ENCODE assay signal across 1 cellular context in genomic region chr19:5447700-5448311, GRCh38.
A peak's percentile ranks its signal among the peaks of the same experiment; 100 is the strongest.
TF ChIP-seq lines count a peak whose summit lies in the region.

No MANE protein-coding gene starts in this region.

TF ChIP-seq in K562, 482 proteins besides CTCF, POLR2A, EP300 and RAD21 (continued from another document and continues in another):
- no peak for TF ChIP-seq MLLT1 (IDR thresholded peaks at IDR 0.05)
- no peak for TF ChIP-seq ZNF57 (CRISPR knock-in tag; IDR thresholded peaks at IDR 0.05)
- no peak for TF ChIP-seq IFI16 (CRISPR knock-in tag; IDR thresholded peaks at IDR 0.05)
- no peak for TF ChIP-seq NELFE (IDR thresholded peaks at IDR 0.05; ENCODE audit: insufficient read depth, insufficient read length)
- TF ChIP-seq ZNF436 (CRISPR knock-in tag; IDR thresholded peaks at IDR 0.05): no peak
- no peak for TF ChIP-seq ZNF121 (CRISPR knock-in tag; conservative IDR thresholded peaks at IDR 0.05)
- TF ChIP-seq CHD1 (IDR thresholded peaks at IDR 0.05; ENCODE audit: low read length): no peak
- TF ChIP-seq NFIX (CRISPR knock-in tag; IDR thresholded peaks at IDR 0.05; ENCODE audit: low read depth): no peak
- TF ChIP-seq ATF7 (IDR thresholded peaks at IDR 0.05): no peak
- TF ChIP-seq ZNF655 (CRISPR knock-in tag; IDR thresholded peaks at IDR 0.05): no peak
- TF ChIP-seq E2F1 (CRISPR knock-in tag; IDR thresholded peaks at IDR 0.05): no peak
- TF ChIP-seq ZNF518B (CRISPR knock-in tag; IDR thresholded peaks at IDR 0.05): no peak
- no peak for TF ChIP-seq ARID3A (IDR thresholded peaks at IDR 0.05; ENCODE audit: borderline replicate concordance, low read depth, low read length)
- TF ChIP-seq MBD1 (CRISPR knock-in tag; IDR thresholded peaks at IDR 0.05): no peak
- no peak for TF ChIP-seq ZNF239 (CRISPR knock-in tag; IDR thresholded peaks at IDR 0.05)
- TF ChIP-seq NCOR1 (IDR thresholded peaks at IDR 0.05): no peak
- TF ChIP-seq PHF20 (IDR thresholded peaks at IDR 0.05; ENCODE audit: partially characterized antibody): no peak
- TF ChIP-seq HLTF (IDR thresholded peaks at IDR 0.05): no peak
- no peak for TF ChIP-seq ZNF232 (CRISPR knock-in tag; IDR thresholded peaks at IDR 0.05)
- peak; percentile 41 for TF ChIP-seq RBM25 (IDR thresholded peaks at IDR 0.05; ENCODE audit: low read depth, low read length, severe bottlenecking)
- no peak for TF ChIP-seq ELF4 (CRISPR knock-in tag; IDR thresholded peaks at IDR 0.05)
- TF ChIP-seq ARID1B (IDR thresholded peaks at IDR 0.05): no peak
- no peak for TF ChIP-seq ZNF282 (CRISPR knock-in tag; IDR thresholded peaks at IDR 0.05)
- no peak for TF ChIP-seq ARHGAP35 (IDR thresholded peaks at IDR 0.05; ENCODE audit: partially characterized antibody)
- TF ChIP-seq MTF1 (CRISPR knock-in tag; IDR thresholded peaks at IDR 0.05; ENCODE audit: borderline replicate concordance): no peak
- TF ChIP-seq CEBPG (CRISPR knock-in tag; IDR thresholded peaks at IDR 0.05): no peak
- TF ChIP-seq CEBPG (tag; conservative IDR thresholded peaks at IDR 0.05 in 1 of 2, IDR thresholded peaks at IDR 0.05 in 1 of 2): no peak
- no peak for TF ChIP-seq SUPT5H (IDR thresholded peaks at IDR 0.05)
- TF ChIP-seq ZFP36 (IDR thresholded peaks at IDR 0.05; ENCODE audit: low read depth, low read length, partially characterized antibody): peak; percentile 53
- no peak for TF ChIP-seq RB1 (IDR thresholded peaks at IDR 0.05; ENCODE audit: low read depth)
- no peak for TF ChIP-seq XRCC3 (IDR thresholded peaks at IDR 0.05)
- TF ChIP-seq ETV6 (IDR thresholded peaks at IDR 0.05; ENCODE audit: borderline replicate concordance in 1 of 2, low read depth in 2 of 2, low read length in 1 of 2): no peak
- no peak for TF ChIP-seq ETV6 (CRISPR knock-in tag; IDR thresholded peaks at IDR 0.05; ENCODE audit: borderline replicate concordance)
- no peak for TF ChIP-seq SMARCE1 (IDR thresholded peaks at IDR 0.05)
- no peak for TF ChIP-seq ATF6 (CRISPR knock-in tag; IDR thresholded peaks at IDR 0.05)
- no peak for TF ChIP-seq NR2C2 (CRISPR knock-in tag; IDR thresholded peaks at IDR 0.05)
- TF ChIP-seq NR2C2 (tag; IDR thresholded peaks at IDR 0.05): no peak
- no peak for TF ChIP-seq ZNF324 (CRISPR knock-in tag; IDR thresholded peaks at IDR 0.05)
- peak; percentile 47 for TF ChIP-seq SPI1 (IDR thresholded peaks at IDR 0.05; ENCODE audit: borderline replicate concordance, low read depth, low read length)
- no peak for TF ChIP-seq RNF219 (CRISPR knock-in tag; IDR thresholded peaks at IDR 0.05)
